In the genomic region with DNA sequence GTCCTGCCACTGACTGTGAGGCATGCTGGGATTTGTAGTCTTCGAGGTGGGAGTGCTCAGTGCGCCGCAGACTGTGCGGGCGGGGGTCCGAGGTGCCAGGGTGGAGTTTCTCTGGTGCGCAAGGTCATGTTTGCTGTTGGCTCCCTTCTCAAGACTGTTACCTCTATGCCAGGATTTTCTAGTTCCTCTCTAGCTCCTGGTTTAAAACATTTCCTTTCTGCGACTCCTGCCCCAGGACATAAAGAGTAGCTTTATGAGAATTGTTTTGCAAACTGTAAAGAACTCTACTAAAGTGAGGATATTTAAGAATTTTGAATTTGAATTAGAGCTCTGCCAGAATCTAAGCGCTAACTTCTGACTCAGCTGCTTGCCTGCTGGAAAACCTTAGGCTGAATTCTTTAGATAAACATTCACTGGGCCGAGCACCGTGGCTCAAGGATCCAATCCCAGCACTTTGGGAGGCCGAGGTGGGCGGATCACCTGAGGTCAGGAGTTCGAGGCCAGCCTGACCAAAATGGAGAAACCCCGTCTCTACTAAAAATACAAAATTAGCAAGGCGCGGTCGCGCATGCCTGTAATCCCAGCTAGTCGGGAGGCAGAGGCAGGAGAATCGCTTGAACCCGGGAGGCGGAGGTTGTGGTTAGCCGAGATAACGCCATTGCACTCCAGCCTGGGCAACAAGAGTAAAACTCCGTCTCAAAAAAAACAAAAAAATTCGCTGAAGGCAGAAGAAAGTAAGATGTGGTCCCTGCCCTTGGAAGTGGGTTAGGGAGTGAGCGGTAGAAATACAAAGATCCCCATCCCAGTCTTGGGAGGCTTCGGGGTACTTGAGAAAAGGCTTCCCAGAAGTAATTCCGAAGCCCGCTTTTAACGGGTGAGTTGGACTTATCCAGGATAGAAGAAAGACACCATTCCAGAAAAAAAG, we compare ENCODE assay signal across 8 cellular contexts. TPM values are rescaled to one million over a fixed set of nuclear protein-coding genes. Genes with fewer than 3 reads are reported as not detected.
DNase-seq lines count a peak whose midpoint lies in the region; ATAC-seq, FAIRE-seq and TF ChIP-seq lines count a peak whose summit lies in the region.

No MANE protein-coding gene starts in this region.

- peak overlapping the region; percentile 100 for H3K27ac Mint-ChIP-seq in activated naive CD4-positive, alpha-beta T cell treated with anti-CD3 and anti-CD28 coated beads for 36 hours

- no peaks in the 10 kb centered on the region; the same call in 1 of the 2 replicates for H4K20me1 ChIP-seq in K562 (replicated peaks; ENCODE audit: control insufficient read depth, insufficient read depth, low read length)

- no peaks in the 10 kb centered on the region for H3K27me3 Mint-ChIP-seq in activated naive CD4-positive, alpha-beta T cell treated with anti-CD3 and anti-CD28 coated beads for 36 hours (ENCODE audit: low read depth)

- TF ChIP-seq RAD21 in K562 (CRISPR knock-in tag; conservative IDR thresholded peaks at IDR 0.05 in 1 of 2, IDR thresholded peaks at IDR 0.05 in 1 of 2) = no peak

- no peak for DNase-seq in activated naive CD4-positive, alpha-beta T cell treated with anti-CD3 and anti-CD28 coated beads for 36 hours
- DNase-seq in activated naive CD4-positive, alpha-beta T cell (lab: John Stamatoyannopoulos, UW) = no peak
- peak; percentile 96 for DNase-seq in NCI-H226
- peak; percentile 84 to 99 (median 89) for DNase-seq in K562 (ENCODE audit: extremely low read depth in 1 of 4, low spot score in 3 of 4)
- DNase-seq in kidney glomerular epithelial cell (lab: John Stamatoyannopoulos, UW) = peak; percentile 91
- no peak for DNase-seq in testis
- DNase-seq in effector CD4-positive, alpha-beta T cell = no peak
- no peak for DNase-seq in putamen (ENCODE audit: low spot score)

- H3K4me1 ChIP-seq in K562 (replicated peaks in 1 of 2; ENCODE audit: control insufficient read depth in 2 of 2, insufficient read depth in 2 of 2, low read length in 2 of 2) (peaks cover 12 to 31% of the 10 kb centered on the region in 2 experiments; a peak in 4 of 5 replicates), testis (peaks cover 10% of the 10 kb centered on the region)

- peak overlapping the region; percentile 95 for H3K4me2 ChIP-seq in K562 (ENCODE audit: insufficient read depth, low read length)

- H3K9me3 ChIP-seq in K562 (replicated peaks; ENCODE audit: control insufficient read depth, insufficient read depth, low read depth, low read length) = no peaks in the 10 kb centered on the region
- no peaks in the 10 kb centered on the region for H3K9me3 ChIP-seq in testis

- peak; percentile 85 for ATAC-seq in K562

- no peak for TF ChIP-seq EP300 in K562 (IDR thresholded peaks at IDR 0.05; ENCODE audit: low read length)

- 0 out of 2 replicates have a peak, but pooled peaks have one; percentile 8 for TF ChIP-seq POLR2A in K562 (conservative IDR thresholded peaks at IDR 0.05)
- TF ChIP-seq POLR2A in testis (IDR thresholded peaks at IDR 0.05) = no peak

- peak overlapping the region; percentile 95 for H3K4me3 Mint-ChIP-seq in activated naive CD4-positive, alpha-beta T cell treated with anti-CD3 and anti-CD28 coated beads for 36 hours

- H2AFZ ChIP-seq in K562 (ENCODE audit: low read depth, low read length) = peak overlapping the region; percentile 86

- no peaks in the 10 kb centered on the region for H3K9me3 Mint-ChIP-seq in activated naive CD4-positive, alpha-beta T cell treated with anti-CD3 and anti-CD28 coated beads for 36 hours

- no TSS peak for BruUV-seq in K562 (replicated peaks; lab: Mats Ljungman, UMichigan)

- peak overlapping the region; percentile 94 to 100 for H3K9ac ChIP-seq in K562 (ENCODE audit: insufficient read depth in 1 of 2, low read depth in 2 of 2, low read length in 2 of 2)

- intact Hi-C loops in activated naive CD4-positive, alpha-beta T cell treated with anti-CD3 and anti-CD28 coated beads for 36 hours (cut with micrococcal nuclease) = loop anchor here (1.0 to 5.0 kb wide), 9 partner anchors 43 to 852 kb away; a partner anchor contains a TSS
- intact Hi-C loops in K562 (cut with micrococcal nuclease) = loop anchor here (2.0 to 5.0 kb wide), 4 partner anchors 33 to 243 kb away; no protein-coding TSS in a partner anchor
- intact Hi-C loops in testis (cut with DNase I; ENCODE audit: low total_unique reads) = no loop called here

- in situ Hi-C loops in K562 (cut with MboI) = no loop called here

- peaks cover 4% of the 10 kb centered on the region; the same call in 1 of the 3 replicates for H3K36me3 ChIP-seq in K562 (ENCODE audit: control insufficient read depth, insufficient read depth, low read length)
- no peaks in the 10 kb centered on the region for H3K36me3 ChIP-seq in testis (ENCODE audit: low read depth, missing control alignments)

- no peaks in the 10 kb centered on the region for H3K9me1 ChIP-seq in K562 (ENCODE audit: control insufficient read depth, insufficient read depth, low read length)

- H3K4me3 ChIP-seq in K562 = peak overlapping the region; percentile 61
- peak overlapping the region; percentile 89 to 100 for H3K4me3 ChIP-seq in testis

- H3K27ac ChIP-seq in K562 (ENCODE audit: extremely low read depth, low read depth, low read length) (peak overlapping the region; percentile 99), testis (peak overlapping the region; percentile 100)

- no peak for FAIRE-seq in K562 (lab: Jason Lieb, UNC)

- peaks cover 18% of the 10 kb centered on the region for H3K4me1 Mint-ChIP-seq in activated naive CD4-positive, alpha-beta T cell treated with anti-CD3 and anti-CD28 coated beads for 36 hours (ENCODE audit: low read depth)

- H3K79me2 ChIP-seq in K562 (ENCODE audit: control insufficient read depth, insufficient read depth, low read length) = peaks cover 41% of the 10 kb centered on the region

- peak in 1 of 3 experiments; percentile 11; a peak in 1 of 6 replicates for TF ChIP-seq CTCF in K562 (IDR thresholded peaks at IDR 0.05 in 2 of 3, conservative IDR thresholded peaks at IDR 0.05 in 1 of 3; ENCODE audit: insufficient read depth in 2 of 3, low read depth in 1 of 3, low read length in 3 of 3)
- no peak for TF ChIP-seq CTCF in testis (IDR thresholded peaks at IDR 0.05)

- WGBS in K562 (ENCODE audit: insufficient coverage, low coverage, missing lambda C conversion rate) = 3% methylated on average over 32 of the region's 32 CpGs
- 30 to 34% methylated on average over 32 of the region's 32 CpGs for WGBS in testis, 2 donors

- peaks cover 7% of the 10 kb centered on the region for H3K36me3 Mint-ChIP-seq in activated naive CD4-positive, alpha-beta T cell treated with anti-CD3 and anti-CD28 coated beads for 36 hours (ENCODE audit: low read depth)

- no peaks in the 10 kb centered on the region for H3K27me3 ChIP-seq in K562 (ENCODE audit: control insufficient read depth in 2 of 2, insufficient read depth in 2 of 2, low read length in 2 of 2)
- H3K27me3 ChIP-seq in testis = no peaks in the 10 kb centered on the region

- POLR2A ChIA-PET in K562 (lab: Yijun Ruan, JAX) = interaction anchor here (0.6 to 3.8 kb wide), 12 partner anchors 8 to 566 kb away, joined by 3 to 24 read pairs (median 3); no protein-coding TSS in a partner anchor

- CTCF ChIA-PET in activated naive CD4-positive, alpha-beta T cell treated with anti-CD3 and anti-CD28 coated beads for 36 hours (lab: Charles Lee) = interaction anchor here (1.1 kb wide), 1 partner anchor 58 kb away, joined by 3 read pairs; no protein-coding TSS in a partner anchor
- CTCF ChIA-PET in K562 (lab: Yijun Ruan, JAX; ENCODE audit: low intra/inter-chr PET ratio) = interaction anchor here (0.7 kb wide), 1 partner anchor 276 kb away, joined by 3 read pairs; no protein-coding TSS in a partner anchor

RNA-seq across cellular contexts. Expression of a gene that starts 1.0 kb away (rescaled TPM):
- 10 to 100 TPM; 89.9 to 93.4 TPM for total RNA-seq in activated naive CD4-positive, alpha-beta T cell treated with anti-CD3 and anti-CD28 coated beads for 36 hours
- 194 and 717 TPM in 2 replicates for total RNA-seq in K562 (2011; cell fraction: chromatin; rRNA removed; ENCODE audit: low replicate concordance)
- total RNA-seq in K562 (2011; cell fraction: nucleolus; rRNA removed) = 95.7 and 151 TPM in 2 replicates
- 249 and 315 TPM in 2 replicates for total RNA-seq in K562 (2011; cell fraction: nucleoplasm; rRNA removed)
- total RNA-seq in K562 (2014; rRNA removed) = 89.9 and 91.0 TPM in 2 replicates
- total RNA-seq in K562 (2014; rRNA removed; fragmentation: Illumina TruSeq; extraction: Trizol) = 106 and 120 TPM in 2 replicates
- 102 and 109 TPM in 2 replicates for total RNA-seq in K562 (2015; rRNA removed; fragmentation: Illumina TruSeq; extraction: Trizol)
- 123 TPM in 2 replicates for total RNA-seq in K562 (2021)
- 78.6 and 97.2 TPM in 2 replicates for polyA plus RNA-seq in K562 (2011; rRNA removed)
- polyA plus RNA-seq in K562 (2011; cell fraction: cytosol; rRNA removed) = 13.8 and 29.6 TPM in 2 replicates
- polyA plus RNA-seq in K562 (2011; cell fraction: nucleus; rRNA removed) = 94.2 and 106 TPM in 2 replicates
- polyA plus RNA-seq in K562 (2012) = 92.9 and 103 TPM in 2 replicates
- 101 and 121 TPM in 2 replicates for polyA plus RNA-seq in K562 (2014; fragmentation: Illumina TruSeq; extraction: Trizol)
- polyA plus RNA-seq in K562 (2014; fragmentation: Nextera tagmentation; extraction: Ambion mirVana) = 10 to 100 TPM; 23.3 to 30.3 TPM
- 101 and 106 TPM in 2 replicates for polyA plus RNA-seq in K562 (2014; rRNA removed)
- 149 and 168 TPM in 2 replicates for polyA minus RNA-seq in K562 (2011; rRNA and poly(A)+ RNA removed)
- 39.7 and 45.1 TPM in 2 replicates for polyA minus RNA-seq in K562 (2011; cell fraction: cytosol; rRNA and poly(A)+ RNA removed)
- 77.0 and 154 TPM in 2 replicates for polyA minus RNA-seq in K562 (2011; cell fraction: nucleus; rRNA and poly(A)+ RNA removed)
- 10 to 100 TPM; 63.0 to 66.2 TPM for total RNA-seq in testis
- 33.3 TPM for polyA plus RNA-seq in testis (ENCODE audit: insufficient read depth, low read depth, low replicate concordance)

RNA-seq across cellular contexts. Expression of a gene that starts 28.1 kb away (rescaled TPM):
- total RNA-seq in activated naive CD4-positive, alpha-beta T cell treated with anti-CD3 and anti-CD28 coated beads for 36 hours = not detected
- not detected in 2 replicates for total RNA-seq in K562 (2011; cell fraction: chromatin; rRNA removed; ENCODE audit: low replicate concordance)
- total RNA-seq in K562 (2011; cell fraction: nucleolus; rRNA removed) = 0.13 TPM in 1 of 2 replicates, not detected in the other
- not detected in 2 replicates for total RNA-seq in K562 (2011; cell fraction: nucleoplasm; rRNA removed)
- not detected in 2 replicates for total RNA-seq in K562 (2014; rRNA removed)
- not detected in 2 replicates for total RNA-seq in K562 (2014; rRNA removed; fragmentation: Illumina TruSeq; extraction: Trizol)
- not detected in 2 replicates for total RNA-seq in K562 (2015; rRNA removed; fragmentation: Illumina TruSeq; extraction: Trizol)
- not detected in 2 replicates for total RNA-seq in K562 (2021)
- polyA plus RNA-seq in K562 (2011; rRNA removed) = not detected in 2 replicates
- not detected in 2 replicates for polyA plus RNA-seq in K562 (2011; cell fraction: cytosol; rRNA removed)
- 0.10 TPM in 1 of 2 replicates, not detected in the other for polyA plus RNA-seq in K562 (2011; cell fraction: nucleus; rRNA removed)
- polyA plus RNA-seq in K562 (2012) = 5.8 and 7.0 TPM in 2 replicates
- not detected in 2 replicates for polyA plus RNA-seq in K562 (2014; fragmentation: Illumina TruSeq; extraction: Trizol)
- polyA plus RNA-seq in K562 (2014; fragmentation: Nextera tagmentation; extraction: Ambion mirVana) = under 1 TPM; 0.45 to 0.48 TPM
- polyA plus RNA-seq in K562 (2014; rRNA removed) = not detected in 2 replicates
- polyA minus RNA-seq in K562 (2011; rRNA and poly(A)+ RNA removed) = not detected in 2 replicates
- polyA minus RNA-seq in K562 (2011; cell fraction: cytosol; rRNA and poly(A)+ RNA removed) = not detected in 2 replicates
- polyA minus RNA-seq in K562 (2011; cell fraction: nucleus; rRNA and poly(A)+ RNA removed) = not detected in 2 replicates
- 1 to 10 TPM; 1.9 TPM for total RNA-seq in testis
- polyA plus RNA-seq in testis (ENCODE audit: insufficient read depth, low read depth, low replicate concordance) = 1.3 TPM

Comparison
In these comparisons a context has a peak if more than half of its experiments do, and no peak if none do; other contexts are left out.
1. DNase-seq: peak in NCI-H226 (single experiment), K562 (4 of 4) and kidney glomerular epithelial cell (single experiment); none in activated naive CD4-positive, alpha-beta T cell treated with anti-CD3 and anti-CD28 coated beads for 36 hours (single experiment), activated naive CD4-positive, alpha-beta T cell (0 of 4), testis (single experiment), effector CD4-positive, alpha-beta T cell (single experiment) and putamen (single experiment).